16 cellular contexts compared by ENCODE assay signal in genomic region chr1:39153684-39154083, GRCh38. TPM values are rescaled to one million over a fixed set of nuclear protein-coding genes. Genes with fewer than 3 reads are reported as not detected.
A peak's percentile ranks its signal among the peaks of the same experiment; 100 is the strongest.
DNase-seq lines count a peak whose midpoint lies in the region; ATAC-seq and TF ChIP-seq lines count a peak whose summit lies in the region.
"Had no signal": no experiment of that assay in that cellular context is flagged by ENCODE, and none has a peak within 500 bp of the region (broad histone marks: within the 10 kb centered on the region; RNA-seq: fewer than 3 reads in every experiment).

No MANE protein-coding gene starts in this region.

- no peaks in the 10 kb centered on the region for H3K9me2 ChIP-seq in SK-N-SH

- H2AK5ac ChIP-seq in mesenchymal stem cell (ENCODE audit: low read length, severe bottlenecking): peak overlapping the region; percentile 63

- ATAC-seq in SK-N-SH treated with all-trans-retinoic acid at 6 μM for 48 hours (no peak; the same call in 2 of the 3 replicates), upper lobe of left lung (ENCODE audit: low FRiP score in 2 of 2) (no peak)
- ATAC-seq: left colon, right cardiac atrium had no signal

- TF ChIP-seq RAD21 in SK-N-SH (IDR thresholded peaks at IDR 0.05; ENCODE audit: low read length): no peak

- no peak for TF ChIP-seq POLR2A in upper lobe of left lung (IDR thresholded peaks at IDR 0.05)

- peak overlapping the region; percentile 87 for H4K8ac ChIP-seq in mesenchymal stem cell (ENCODE audit: low read length)

- H3K9ac ChIP-seq in SK-N-SH (no peak overlapping the region), mesenchymal stem cell (ENCODE audit: low read length) (no peak overlapping the region)

- H3K4me2 ChIP-seq in SK-N-SH (peak overlapping the region; percentile 36; the same call in 1 of the 2 replicates), mesenchymal stem cell (ENCODE audit: low read length, poor library complexity, severe bottlenecking) (no peak overlapping the region)

- H3K79me1 ChIP-seq in mesenchymal stem cell (replicated peaks; ENCODE audit: low read length, poor library complexity, severe bottlenecking): no peaks in the 10 kb centered on the region

- no peaks in the 10 kb centered on the region for H3K36me3 ChIP-seq in SK-N-SH (replicated peaks in 1 of 2; ENCODE audit: control insufficient read depth in 1 of 2, insufficient read depth in 2 of 2, low read length in 1 of 2)
- H3K36me3 ChIP-seq in mesenchymal stem cell (ENCODE audit: control insufficient read depth in 1 of 2, insufficient read depth in 2 of 2, low read depth in 1 of 2, low read length in 2 of 2): peaks cover 5 to 8% of the 10 kb centered on the region in 2 experiments
- peaks cover 0 to 6% (median 0%) of the 10 kb centered on the region in 4 donors for H3K36me3 ChIP-seq in upper lobe of left lung
- H3K36me3 ChIP-seq in MG63: peaks cover 6% of the 10 kb centered on the region
- H3K36me3 ChIP-seq: vagina had no signal

- H3K27ac ChIP-seq in SK-N-SH (ENCODE audit: low read depth in 2 of 2, low read length in 1 of 2) (peak overlapping the region in 1 of 2 experiments; percentile 93; a peak in 2 of 4 replicates), mesenchymal stem cell (ENCODE audit: low read length, poor library complexity, severe bottlenecking) (peak overlapping the region; percentile 3), upper lobe of left lung (peak overlapping the region; percentile 58 to 83 (median 72))

- peak overlapping the region; percentile 86 to 93 for H3K18ac ChIP-seq in mesenchymal stem cell (ENCODE audit: low read depth in 1 of 2, low read length in 2 of 2)

- peaks cover 28% of the 10 kb centered on the region for H4K20me1 ChIP-seq in SK-N-SH (ENCODE audit: insufficient read depth)

- H3K4ac ChIP-seq in mesenchymal stem cell (ENCODE audit: low read depth in 1 of 2, low read length in 2 of 2): peak overlapping the region; percentile 1 to 56

- H3K79me2 ChIP-seq in SK-N-SH (ENCODE audit: insufficient read depth): peaks cover 82% of the 10 kb centered on the region

- H3K4me1 ChIP-seq in SK-N-SH (ENCODE audit: control insufficient read depth in 1 of 2, insufficient read depth in 2 of 2, low read depth in 1 of 2, low read length in 1 of 2) (peaks cover 7 to 54% of the 10 kb centered on the region in 2 experiments; a peak in 3 of 4 replicates), mesenchymal stem cell (ENCODE audit: control insufficient read depth, insufficient read depth, low read depth, low read length) (peaks cover 20% of the 10 kb centered on the region), upper lobe of left lung (peaks cover 83 to 97% (median 85%) of the 10 kb centered on the region in 4 donors)

- no peak for TF ChIP-seq CTCF in SK-N-SH (IDR thresholded peaks at IDR 0.05)
- TF ChIP-seq CTCF in upper lobe of left lung (IDR thresholded peaks at IDR 0.05): no peak

- peaks cover 15% of the 10 kb centered on the region for H3F3A ChIP-seq in SK-N-SH (replicated peaks; ENCODE audit: insufficient read depth)

- CTCF ChIA-PET in SK-N-SH (lab: Yijun Ruan, JAX): interaction anchor here (0.7 to 1.5 kb wide), 3 partner anchors 20 to 105 kb away, joined by 3 to 5 read pairs (median 3); no protein-coding TSS in a partner anchor

- no peak overlapping the region for H2BK15ac ChIP-seq in mesenchymal stem cell (ENCODE audit: low read depth, poor library complexity, severe bottlenecking)

- 87% methylated on average over 1 of the region's 2 CpGs for WGBS in SK-N-SH (ENCODE audit: low lambda C conversion rate)
- 72% methylated on average over 2 of the region's 2 CpGs for WGBS in mesenchymal stem cell
- WGBS in upper lobe of left lung, 2 donors: 67 to 86% methylated on average over 2 of the region's 2 CpGs

- no peak overlapping the region for H2BK5ac ChIP-seq in mesenchymal stem cell (ENCODE audit: low read depth, low read length, poor library complexity, severe bottlenecking)

- H3K14ac ChIP-seq in mesenchymal stem cell (ENCODE audit: low read length in 2 of 2): peak overlapping the region in 1 of 2 experiments; percentile 35

- POLR2A ChIA-PET in SK-N-SH (lab: Yijun Ruan, JAX): no interaction called here

- H4K91ac ChIP-seq in mesenchymal stem cell (ENCODE audit: low read length): peak overlapping the region; percentile 77

- DNase-seq in SK-N-SH (no peak), dermis blood vessel endothelial cell (peak; percentile 27), mesenchymal stem cell (no peak), upper lobe of left lung (no peak), SHP77 treated with DMSO at 0.1 percent for 48 hours (lab: John Stamatoyannopoulos, UW) (no peak), iPS-NIHi7 (ENCODE audit: extremely low spot score) (no peak), MG63 (no peak)
- DNase-seq: activated CD4-positive, alpha-beta T cell treated with anti-CD3 and anti-CD28 coated beads for 48 hours; activated naive CD8-positive, alpha-beta T cell treated with anti-CD3 and anti-CD28 coated beads for 36 hours; head of caudate nucleus; left colon; NCI-H1105 treated with DMSO at 0.1 percent for 48 hours; right cardiac atrium; stimulated activated CD4-positive, alpha-beta T cell treated with anti-CD3 and anti-CD28 coated beads, Interleukin-4, amount 100 ng/mL, for 24 hours had no signal

- H2BK12ac ChIP-seq in mesenchymal stem cell (ENCODE audit: low read length in 2 of 2): peak overlapping the region; percentile 85 to 98

- TF ChIP-seq EP300 in SK-N-SH (IDR thresholded peaks at IDR 0.05; ENCODE audit: borderline replicate concordance in 1 of 2, low read depth in 1 of 2, low read length in 1 of 2) (no peak), upper lobe of left lung (IDR thresholded peaks at IDR 0.05) (no peak)

- H2AFZ ChIP-seq in SK-N-SH (ENCODE audit: low read depth) (no peak overlapping the region), mesenchymal stem cell (ENCODE audit: low read depth, low read length) (no peak overlapping the region)

- H3K23ac ChIP-seq in mesenchymal stem cell (ENCODE audit: low read length in 2 of 2): peak overlapping the region in 1 of 2 experiments; percentile 5

- no peaks in the 10 kb centered on the region for H3K27me3 ChIP-seq in SK-N-SH (ENCODE audit: insufficient read depth)
- H3K27me3 ChIP-seq in mesenchymal stem cell (ENCODE audit: control insufficient read depth in 1 of 2, insufficient read depth in 1 of 2, low read length in 2 of 2): no peaks in the 10 kb centered on the region
- H3K27me3 ChIP-seq in upper lobe of left lung: no peaks in the 10 kb centered on the region
- H3K27me3 ChIP-seq in MG63: no peaks in the 10 kb centered on the region
- H3K27me3 ChIP-seq: vagina had no signal

- H3K4me3 ChIP-seq in SK-N-SH (ENCODE audit: low read depth in 2 of 2, low read length in 1 of 2) (no peak overlapping the region), mesenchymal stem cell (ENCODE audit: insufficient read depth in 1 of 2, low read depth in 1 of 2, low read length in 2 of 2) (no peak overlapping the region), upper lobe of left lung (no peak overlapping the region), MG63 (no peak overlapping the region)
- H3K4me3 ChIP-seq: vagina had no signal

- peak overlapping the region; percentile 9 for H2BK120ac ChIP-seq in mesenchymal stem cell (ENCODE audit: low read depth, low read length)

- H3K9me3 ChIP-seq in SK-N-SH (no peaks in the 10 kb centered on the region), mesenchymal stem cell (ENCODE audit: control insufficient read depth, low read length) (no peaks in the 10 kb centered on the region), upper lobe of left lung (no peaks in the 10 kb centered on the region), MG63 (no peaks in the 10 kb centered on the region)
- H3K9me3 ChIP-seq: vagina had no signal

TF ChIP-seq in SK-N-SH, 30 proteins besides CTCF, POLR2A, EP300 and RAD21:
- TF ChIP-seq YY1 (IDR thresholded peaks at IDR 0.05; ENCODE audit: low read depth) (no peak), RFX5 (IDR thresholded peaks at IDR 0.05; ENCODE audit: low read length) (no peak), TAF1 (IDR thresholded peaks at IDR 0.05; ENCODE audit: borderline replicate concordance, low read depth, low read length) (no peak)
- TF ChIP-seq, protein P1, sequence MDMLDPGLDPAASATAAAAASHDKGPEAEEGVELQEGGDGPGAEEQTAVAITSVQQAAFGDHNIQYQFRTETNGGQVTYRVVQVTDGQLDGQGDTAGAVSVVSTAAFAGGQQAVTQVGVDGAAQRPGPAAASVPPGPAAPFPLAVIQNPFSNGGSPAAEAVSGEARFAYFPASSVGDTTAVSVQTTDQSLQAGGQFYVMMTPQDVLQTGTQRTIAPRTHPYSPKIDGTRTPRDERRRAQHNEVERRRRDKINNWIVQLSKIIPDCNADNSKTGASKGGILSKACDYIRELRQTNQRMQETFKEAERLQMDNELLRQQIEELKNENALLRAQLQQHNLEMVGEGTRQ (IDR thresholded peaks at IDR 0.05; ENCODE audit: borderline replicate concordance, low read depth, low read length): no peak

TF ChIP-seq in SK-N-SH treated with all-trans-retinoic acid at 6 μM for 48 hours, 23 proteins besides CTCF, POLR2A, EP300 and RAD21:
- TF ChIP-seq ZFP30 (CRISPR knock-in tag; IDR thresholded peaks at IDR 0.05) (no peak), ZFP3 (CRISPR knock-in tag; IDR thresholded peaks at IDR 0.05) (no peak), BACH2 (CRISPR knock-in tag; IDR thresholded peaks at IDR 0.05; ENCODE audit: borderline replicate concordance) (no peak), CSDC2 (CRISPR knock-in tag; IDR thresholded peaks at IDR 0.05) (no peak)

RNA-seq across cellular contexts. Expression of gene MACF1, which starts 50.8 kb away (rescaled TPM):
- polyA plus RNA-seq in SK-N-SH (2012; rRNA removed): 37.6 and 45.9 TPM in 2 replicates
- polyA plus RNA-seq in SK-N-SH (2012; cell fraction: cytosol; rRNA removed): 34.1 and 37.3 TPM in 2 replicates
- polyA plus RNA-seq in SK-N-SH (2012; cell fraction: nucleus; rRNA removed): 141 and 172 TPM in 2 replicates
- total RNA-seq in dermis blood vessel endothelial cell (653 and 751 TPM in 2 replicates), upper lobe of left lung (1,000 to 10,000 TPM in 1 of 6 donors, 100 to 1,000 TPM in 5; 359 to 1,160 (median 531) TPM)
- polyA plus RNA-seq in mesenchymal stem cell (2013, experiment 1 of 2): 94.0 TPM
- polyA plus RNA-seq in mesenchymal stem cell (2013, experiment 2 of 2): 86.1 TPM
- 51.9 and 68.1 TPM in 2 replicates for total RNA-seq in MG63 (2014; rRNA removed; shearing (Covaris generic); ENCODE audit: low replicate concordance)
